ENCODE assay signal across 8 cellular contexts in genomic region chr2:118186858-118187254, GRCh38.
A peak's percentile ranks its signal among the peaks of the same experiment; 100 is the strongest.
DNase-seq lines count a peak whose midpoint lies in the region; FAIRE-seq and TF ChIP-seq lines count a peak whose summit lies in the region.

No MANE protein-coding gene starts in this region.

- H4K91ac ChIP-seq in H1 (replicated peaks; ENCODE audit: insufficient read length, low read length) = peak overlapping the region; percentile 50
- H4K91ac ChIP-seq in neuronal stem cell (ENCODE audit: low read depth, low read length, poor library complexity) = no peak overlapping the region

- H3K23ac ChIP-seq in H1 (ENCODE audit: insufficient read length) (no peak overlapping the region), neuronal stem cell (ENCODE audit: low read depth, low read length, poor library complexity) (no peak overlapping the region)

- H2BK12ac ChIP-seq in H1 (ENCODE audit: low read depth, low read length) = peak overlapping the region; percentile 91; the same call in 1 of the 2 replicates
- H2BK12ac ChIP-seq in neuronal stem cell (ENCODE audit: low read length) = no peak overlapping the region

- 78% methylated on average over 5 of the region's 5 CpGs; no CpG with 5 or more reads in 1 of the 2 experiments for WGBS in H1 (ENCODE audit: extremely low coverage in 1 of 2, insufficient coverage in 1 of 2, insufficient read length in 1 of 2, insufficient replicate concordance in 2 of 2, low coverage in 1 of 2, low lambda C conversion rate in 2 of 2, missing lambda C conversion rate in 1 of 2), 2 experiments
- no CpG with 5 or more reads among the region's 5 CpGs for WGBS in neuronal stem cell (ENCODE audit: extremely low coverage in 2 of 2, insufficient read length in 2 of 2, insufficient replicate concordance in 1 of 2), 2 donors

- H3K18ac ChIP-seq in H1 (ENCODE audit: extremely low read depth, low read length) (peak overlapping the region; percentile 96), neuronal stem cell (ENCODE audit: low read length) (no peak overlapping the region)

- POLR2A ChIA-PET in H1 (lab: Charles Lee; ENCODE audit: partially characterized antibody) = interaction anchor here (0.7 to 3.8 kb wide), 10 partner anchors 9 to 98 kb away, joined by 3 to 26 read pairs (median 4); partner anchors contain the start of gene INSIG2

- FAIRE-seq in H1 (lab: Jason Lieb, UNC) = no peak

- H3K9ac ChIP-seq in BLaER1 (peak overlapping the region; percentile 84), Loucy (ENCODE audit: low read depth, low read length, poor library complexity, severe bottlenecking) (peak overlapping the region; percentile 100), H1 (replicated peaks in 1 of 4; ENCODE audit: extremely low read depth in 1 of 4, low read depth in 3 of 4, low read length in 3 of 4) (peak overlapping the region in 3 of 4 experiments; percentile 84 to 88 (median 85); a peak in 4 of 7 replicates), neuronal stem cell (ENCODE audit: low read depth, low read length, poor library complexity) (no peak overlapping the region)

- H3K4ac ChIP-seq in H1 (replicated peaks; ENCODE audit: insufficient read length, low read depth, low read length) (no peak overlapping the region), neuronal stem cell (ENCODE audit: low read length) (no peak overlapping the region)

- H4K8ac ChIP-seq in H1 (ENCODE audit: extremely low read depth, insufficient read depth, low read length) (peak overlapping the region; percentile 93), neuronal stem cell (ENCODE audit: low read depth, low read length) (no peak overlapping the region)

- H4K5ac ChIP-seq in H1 (ENCODE audit: insufficient read length, low read depth, low read length) = peak overlapping the region; percentile 97

- H3K23me2 ChIP-seq in H1 (ENCODE audit: low read depth, low read length) = peaks cover 2% of the 10 kb centered on the region; the same call in 1 of the 2 replicates

- H3K27me3 ChIP-seq in BLaER1 (no peaks in the 10 kb centered on the region), Loucy (ENCODE audit: insufficient read depth, low read length, poor library complexity, severe bottlenecking) (no peaks in the 10 kb centered on the region), H1 (replicated peaks in 1 of 4; ENCODE audit: control insufficient read depth in 3 of 4, extremely low read depth in 1 of 4, insufficient read depth in 3 of 4, low read length in 3 of 4) (peaks cover 0 to 2% (median 0%) of the 10 kb centered on the region in 4 experiments; a peak in 1 of 7 replicates), neuronal stem cell (ENCODE audit: control insufficient read depth in 3 of 3, insufficient read depth in 3 of 3, low read depth in 1 of 3, low read length in 3 of 3) (peaks cover 0 to 27% (median 0%) of the 10 kb centered on the region in 3 experiments)

- DNase-seq in H1 (ENCODE audit: low read depth in 1 of 2, low spot score in 2 of 2) (no peak), neuronal stem cell (ENCODE audit: low spot score) (no peak), AML-193 (lab: John Stamatoyannopoulos, UW) (no peak), retina (no peak), GDM1 (lab: John Stamatoyannopoulos, UW) (no peak)
- DNase-seq in stimulated activated CD4-positive, alpha-beta T cell treated with anti-CD3 and anti-CD28 coated beads, Interleukin-4, amount 100 ng/mL, for 1 hour = no peak

- peak overlapping the region; percentile 7; the same call in 1 of the 2 replicates for H2AK5ac ChIP-seq in H1 (ENCODE audit: low read depth, low read length)
- H2AK5ac ChIP-seq in neuronal stem cell (ENCODE audit: low read depth, low read length) = no peak overlapping the region

- no peaks in the 10 kb centered on the region for H3K79me1 ChIP-seq in H1 (ENCODE audit: low read depth, low read length)
- H3K79me1 ChIP-seq in neuronal stem cell (ENCODE audit: low read depth, low read length) = no peaks in the 10 kb centered on the region

- H2BK120ac ChIP-seq in H1 (replicated peaks; ENCODE audit: low read depth, low read length) (no peak overlapping the region), neuronal stem cell (ENCODE audit: low read depth, low read length) (no peak overlapping the region)

- CTCF ChIA-PET in H1 (lab: Charles Lee; ENCODE audit: partially characterized antibody) = interaction anchor here (0.7 to 2.0 kb wide), 4 partner anchors 15 to 154 kb away, joined by 4 to 10 read pairs (median 5); no protein-coding TSS in a partner anchor

- H3K9me3 ChIP-seq in BLaER1 = no peaks in the 10 kb centered on the region
- H3K9me3 ChIP-seq in Loucy (ENCODE audit: insufficient read depth, low read depth, low read length) = no peaks in the 10 kb centered on the region
- H3K9me3 ChIP-seq in H1 (ENCODE audit: insufficient read depth in 2 of 2, low read depth in 1 of 2, low read length in 1 of 2) = no peaks in the 10 kb centered on the region
- H3K9me3 ChIP-seq in neuronal stem cell (replicated peaks in 1 of 2; ENCODE audit: control insufficient read depth in 2 of 2, insufficient read depth in 1 of 2, low read depth in 1 of 2, low read length in 2 of 2) = peaks cover 0 to 4% of the 10 kb centered on the region in 2 donors

- no peak overlapping the region for H3K56ac ChIP-seq in H1 (replicated peaks; ENCODE audit: insufficient read length, low read depth, low read length)

- H3K9me2 ChIP-seq in Loucy (replicated peaks; ENCODE audit: low read depth, low read length) = no peaks in the 10 kb centered on the region

- H3F3A ChIP-seq in Loucy (ENCODE audit: low read depth) = peaks cover 4% of the 10 kb centered on the region; the same call in 1 of the 2 replicates

- TF ChIP-seq POLR2A in H1 (IDR thresholded peaks at IDR 0.05; ENCODE audit: control extremely low read depth in 1 of 2, low read depth in 2 of 2, low read length in 2 of 2) = no peak

- H3K36me3 ChIP-seq in BLaER1 (no peaks in the 10 kb centered on the region), Loucy (ENCODE audit: insufficient read depth, low read length) (no peaks in the 10 kb centered on the region), H1 (ENCODE audit: control insufficient read depth in 2 of 4, insufficient read depth in 4 of 4, low read length in 3 of 4) (no peaks in the 10 kb centered on the region), neuronal stem cell (replicated peaks in 1 of 2; ENCODE audit: control insufficient read depth in 2 of 2, insufficient read depth in 2 of 2, low read length in 2 of 2) (no peaks in the 10 kb centered on the region)

- TF ChIP-seq EP300 in H1 (IDR thresholded peaks at IDR 0.05; ENCODE audit: borderline replicate concordance in 1 of 2, low read depth in 2 of 2, low read length in 2 of 2) = no peak

- peak overlapping the region; percentile 48 for H2AFZ ChIP-seq in Loucy (ENCODE audit: low read length)
- peak overlapping the region; percentile 90; the same call in 1 of the 2 replicates for H2AFZ ChIP-seq in H1 (ENCODE audit: low read length)
- H2AFZ ChIP-seq in neuronal stem cell (ENCODE audit: low read length) = peak overlapping the region; percentile 94

- H3K79me2 ChIP-seq in Loucy (ENCODE audit: insufficient read depth, low read length) (no peaks in the 10 kb centered on the region), H1 (ENCODE audit: control insufficient read depth in 1 of 2, insufficient read depth in 2 of 2, low read length in 2 of 2) (no peaks in the 10 kb centered on the region)

- TF ChIP-seq RAD21 in H1 (IDR thresholded peaks at IDR 0.05 in 1 of 2, conservative IDR thresholded peaks at IDR 0.05 in 1 of 2; ENCODE audit: low read depth in 2 of 2, low read length in 2 of 2) = no peak

- peak overlapping the region; percentile 88 for H3K27ac ChIP-seq in BLaER1
- peak overlapping the region; percentile 90 for H3K27ac ChIP-seq in H1 (ENCODE audit: low read depth, low read length)
- peak overlapping the region; percentile 73 for H3K27ac ChIP-seq in neuronal stem cell (replicated peaks; ENCODE audit: low read length)

- TF ChIP-seq CTCF in Loucy (conservative IDR thresholded peaks at IDR 0.05; ENCODE audit: low read length) (no peak), H1 (IDR thresholded peaks at IDR 0.05; ENCODE audit: control extremely low read depth in 1 of 3, insufficient read depth in 1 of 3, low read depth in 1 of 3, low read length in 3 of 3) (no peak)

- H3K14ac ChIP-seq in H1 (ENCODE audit: insufficient read length) (no peak overlapping the region), neuronal stem cell (ENCODE audit: low read length) (no peak overlapping the region)

- H2BK20ac ChIP-seq in H1 (ENCODE audit: low read length) = no peak overlapping the region

- H3K4me2 ChIP-seq in BLaER1 = peak overlapping the region; percentile 93
- H3K4me2 ChIP-seq in Loucy (ENCODE audit: low read depth, low read length, poor library complexity, severe bottlenecking) = peak overlapping the region; percentile 73
- H3K4me2 ChIP-seq in H1 (ENCODE audit: insufficient read depth in 1 of 2, low read depth in 2 of 2, low read length in 2 of 2) = peak overlapping the region; percentile 85 to 91; a peak in 3 of 4 replicates
- H3K4me2 ChIP-seq in neuronal stem cell (ENCODE audit: insufficient read depth, low read length, poor library complexity, severe bottlenecking) = no peak overlapping the region

- no peak overlapping the region for H2BK15ac ChIP-seq in H1 (ENCODE audit: low read length)
- H2BK15ac ChIP-seq in neuronal stem cell (ENCODE audit: low read length) = no peak overlapping the region

- H3K4me1 ChIP-seq in BLaER1 = peaks cover 47% of the 10 kb centered on the region
- H3K4me1 ChIP-seq in Loucy (ENCODE audit: insufficient read depth, low read length, poor library complexity, severe bottlenecking) = peaks cover 51% of the 10 kb centered on the region
- H3K4me1 ChIP-seq in H1 (replicated peaks in 1 of 4; ENCODE audit: control insufficient read depth in 3 of 4, insufficient read depth in 4 of 4, low read length in 3 of 4) = peaks cover 4 to 9% (median 5%) of the 10 kb centered on the region in 4 experiments
- peaks cover 1 to 7% of the 10 kb centered on the region in 2 donors for H3K4me1 ChIP-seq in neuronal stem cell (ENCODE audit: control insufficient read depth in 2 of 2, insufficient read depth in 1 of 2, low read depth in 1 of 2, low read length in 2 of 2)

- H2BK5ac ChIP-seq in H1 (ENCODE audit: low read depth, low read length) (no peak overlapping the region; the same call in 1 of the 2 replicates), neuronal stem cell (ENCODE audit: low read length) (peak overlapping the region; percentile 0)

- no peaks in the 10 kb centered on the region for H4K20me1 ChIP-seq in BLaER1
- H4K20me1 ChIP-seq in Loucy (ENCODE audit: insufficient read depth, low read length, poor library complexity, severe bottlenecking) = no peaks in the 10 kb centered on the region
- H4K20me1 ChIP-seq in H1 (replicated peaks in 1 of 2; ENCODE audit: control insufficient read depth in 1 of 2, insufficient read depth in 2 of 2, low read length in 2 of 2) = no peaks in the 10 kb centered on the region

- peak overlapping the region; percentile 70; the same call in 1 of the 2 replicates for H3K4me3 ChIP-seq in BLaER1
- peak overlapping the region; percentile 99 for H3K4me3 ChIP-seq in Loucy (ENCODE audit: low read length, poor library complexity, severe bottlenecking)
- H3K4me3 ChIP-seq in H1 (ENCODE audit: extremely low read depth in 1 of 4, insufficient read depth in 2 of 4, low read depth in 3 of 4, low read length in 4 of 4) = peak overlapping the region; percentile 71 to 83 (median 75); a peak in 7 of 8 replicates
- H3K4me3 ChIP-seq in neuronal stem cell (ENCODE audit: low read length in 2 of 2) = no peak overlapping the region

TF ChIP-seq in H1, 55 proteins besides CTCF, POLR2A, EP300 and RAD21:
- no peak for TF ChIP-seq SP1 (IDR thresholded peaks at IDR 0.05; ENCODE audit: low read depth, low read length)

Comparison
In these comparisons a context has a peak if more than half of its experiments do, and no peak if none do; other contexts are left out.
1. H3K4me3 ChIP-seq: peak in BLaER1 (single experiment), Loucy (single experiment) and H1 (4 of 4); none in neuronal stem cell (0 of 2).
2. Peak in every context shown above with its lines, with median percentiles within 50 percentile points of each other: H3K27ac ChIP-seq and H2AFZ ChIP-seq.